Comparison of ENCODE assay signal across 19 cellular contexts in genomic region chr11:119797736-119798135, GRCh38.
"Had no signal": no experiment of that assay in that cellular context is flagged by ENCODE, and none has a peak within 500 bp of the region (broad histone marks: within the 10 kb centered on the region; RNA-seq: fewer than 3 reads in every experiment).

No MANE protein-coding gene starts in this region.

- H3K4me3 Mint-ChIP-seq: activated naive CD4-positive, alpha-beta T cell treated with anti-CD3 and anti-CD28 coated beads, Interleukin-2, amount 50 U/mL, for 24 hours; naive thymus-derived CD8-positive, alpha-beta T cell; stimulated activated naive CD8-positive, alpha-beta T cell treated with anti-CD3 and anti-CD28 coated beads, Interleukin-15, Interleukin-2, amounts not matched to agents 100 ng/mL and 50 ng/mL, for 24 hours; T-helper 1 cell treated with Interleukin-12 subunit alpha and Interleukin-12 subunit beta and Interleukin-4 antibody, amounts not matched to agents 30 μg/mL and 1 μg/mL, for 36 hours had no signal

- H3K4me3 ChIP-seq: ascending aorta, right atrium auricular region, tibial nerve, vagina had no signal

- H3K36me3 ChIP-seq: ascending aorta, right atrium auricular region, tibial nerve, vagina had no signal

- H3K9me3 ChIP-seq: ascending aorta, right atrium auricular region, tibial nerve, vagina had no signal

- H3K27me3 ChIP-seq: ascending aorta, right atrium auricular region, tibial nerve, vagina had no signal

- H3K27ac Mint-ChIP-seq: activated naive CD4-positive, alpha-beta T cell treated with anti-CD3 and anti-CD28 coated beads, Interleukin-2, amount 50 U/mL, for 24 hours; naive thymus-derived CD8-positive, alpha-beta T cell; progenitor cell of endocrine pancreas; stimulated activated naive CD8-positive, alpha-beta T cell treated with anti-CD3 and anti-CD28 coated beads, Interleukin-15, Interleukin-2, amounts not matched to agents 100 ng/mL and 50 ng/mL, for 24 hours; T-helper 1 cell treated with Interleukin-12 subunit alpha and Interleukin-12 subunit beta and Interleukin-4 antibody, amounts not matched to agents 30 μg/mL and 1 μg/mL, for 36 hours had no signal

- H3K27ac ChIP-seq: ascending aorta, right atrium auricular region, tibial nerve, vagina had no signal

- DNase-seq: activated CD4-positive, alpha-beta T cell treated with anti-CD3 and anti-CD28 coated beads for 1 hour; activated CD8-positive, alpha-beta memory T cell treated with anti-CD3 and anti-CD28 coated beads for 24 hours; activated CD8-positive, alpha-beta memory T cell treated with anti-CD3 and anti-CD28 coated beads, Interleukin-2, amount 50 U/mL, for 48 hours; activated effector memory CD4-positive, alpha-beta T cell treated with anti-CD3 and anti-CD28 coated beads, Interleukin-2, amount 50 U/mL, for 16 hours; activated T-cell treated with anti-CD3 and anti-CD28 coated beads, Interleukin-2, amount 50 U/mL, for 48 hours; erythroblast; foreskin melanocyte; hypothalamus; naive thymus-derived CD8-positive, alpha-beta T cell; occipital lobe; stimulated activated CD4-positive, alpha-beta T cell treated with anti-CD3 and anti-CD28 coated beads, Interleukin-2, amount 100 ng/mL, for 24 hours had no signal

- H3K36me3 Mint-ChIP-seq: activated naive CD4-positive, alpha-beta T cell treated with anti-CD3 and anti-CD28 coated beads, Interleukin-2, amount 50 U/mL, for 24 hours; naive thymus-derived CD8-positive, alpha-beta T cell had no signal

- ATAC-seq: naive thymus-derived CD8-positive, alpha-beta T cell had no signal

- H3K4me1 Mint-ChIP-seq: activated naive CD4-positive, alpha-beta T cell treated with anti-CD3 and anti-CD28 coated beads, Interleukin-2, amount 50 U/mL, for 24 hours; naive thymus-derived CD8-positive, alpha-beta T cell had no signal

- H3K4me1 ChIP-seq: ascending aorta, right atrium auricular region had no signal

- H3K9me3 Mint-ChIP-seq: activated naive CD4-positive, alpha-beta T cell treated with anti-CD3 and anti-CD28 coated beads, Interleukin-2, amount 50 U/mL, for 24 hours; naive thymus-derived CD8-positive, alpha-beta T cell; stimulated activated naive CD8-positive, alpha-beta T cell treated with anti-CD3 and anti-CD28 coated beads, Interleukin-15, Interleukin-2, amounts not matched to agents 100 ng/mL and 50 ng/mL, for 24 hours; T-helper 1 cell treated with Interleukin-12 subunit alpha and Interleukin-12 subunit beta and Interleukin-4 antibody, amounts not matched to agents 30 μg/mL and 1 μg/mL, for 36 hours had no signal
